23 cellular contexts compared by ENCODE assay signal in the genomic region with DNA sequence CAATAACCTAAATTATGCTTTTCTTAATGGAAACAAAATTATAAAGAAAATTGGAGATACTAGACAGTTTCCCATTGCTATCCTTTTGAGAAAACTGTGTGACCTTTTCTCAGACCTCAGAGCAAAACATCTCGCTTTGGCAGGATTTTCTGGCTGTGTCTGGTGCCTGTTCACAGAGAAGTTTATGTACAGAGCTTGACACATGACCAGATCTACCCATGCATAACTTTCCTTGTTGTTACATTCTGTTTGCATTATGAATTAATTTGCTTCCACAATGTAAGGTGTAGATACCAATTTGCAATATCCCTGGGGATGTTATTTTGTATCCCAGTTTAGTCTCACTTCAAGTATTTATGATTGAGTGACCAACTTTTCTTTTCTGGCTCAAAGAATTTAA.
DNase-seq lines count a peak whose midpoint lies in the region; ATAC-seq, FAIRE-seq and TF ChIP-seq lines count a peak whose summit lies in the region.
"Had no signal": no experiment of that assay in that cellular context is flagged by ENCODE, and none has a peak within 500 bp of the region (broad histone marks: within the 10 kb centered on the region; RNA-seq: fewer than 3 reads in every experiment).

No MANE protein-coding gene starts in this region.

- TF ChIP-seq CTCF in liver (IDR thresholded peaks at IDR 0.05; ENCODE audit: low read depth, low read length, missing input control) (no peak), HepG2 (CRISPR knock-in tag; IDR thresholded peaks at IDR 0.05) (no peak), kidney (IDR thresholded peaks at IDR 0.05; ENCODE audit: borderline replicate concordance, extremely low read depth, insufficient read depth) (no peak), mesothelial cell of epicardium (IDR thresholded peaks at IDR 0.05; ENCODE audit: unreplicated experiment) (no peak)

- H2AFZ ChIP-seq in HepG2 (ENCODE audit: low read length): no peak overlapping the region

- no peak for TF ChIP-seq POLR2A in HepG2 (IDR thresholded peaks at IDR 0.05; ENCODE audit: insufficient read depth in 1 of 2, low read depth in 2 of 2, low read length in 2 of 2)

- in situ Hi-C loops in HepG2 (cut with HindIII; ENCODE audit: extremely low pct_ligation_motif_present, low pct_unique_long_range_greater_than_20kb): no loop called here

- H3K27me3 Mint-ChIP-seq in activated T-helper 2 cell treated with anti-CD3 and anti-CD28 coated beads, Interferon-gamma antibody, Interleukin-2, Interleukin-4, amounts not matched to agents 10 μg/mL and 5 μg/mL and 100 μg/mL, durations not matched to agents 14 hours and 24 hours and 36 hours (ENCODE audit: low read depth): no peaks in the 10 kb centered on the region
- H3K27me3 Mint-ChIP-seq in mesothelial cell of epicardium (ENCODE audit: low read depth): no peaks in the 10 kb centered on the region
- H3K27me3 Mint-ChIP-seq: CD4-positive, alpha-beta memory T cell had no signal

- H4K20me1 ChIP-seq in HepG2 (ENCODE audit: insufficient read depth, low read length): no peaks in the 10 kb centered on the region
- H4K20me1 ChIP-seq: BLaER1 had no signal

- H3K27me3 ChIP-seq in liver (ENCODE audit: control insufficient read depth in 4 of 4, insufficient read depth in 4 of 4, low read length in 3 of 4) (no peaks in the 10 kb centered on the region), HepG2 (ENCODE audit: control insufficient read depth in 1 of 2, insufficient read depth in 2 of 2, low read length in 2 of 2) (no peaks in the 10 kb centered on the region), rectal smooth muscle tissue (ENCODE audit: control insufficient read depth, insufficient read depth, low read length) (no peaks in the 10 kb centered on the region)
- H3K27me3 ChIP-seq: BLaER1 had no signal

- TF ChIP-seq EP300 in HepG2 (IDR thresholded peaks at IDR 0.05; ENCODE audit: low read depth in 2 of 2, low read length in 2 of 2) (no peak), HepG2 (CRISPR knock-in tag; IDR thresholded peaks at IDR 0.05; ENCODE audit: borderline replicate concordance) (no peak)

- FAIRE-seq in HepG2 (lab: Jason Lieb, UNC): no peak
- peak; percentile 29 for FAIRE-seq in kidney (lab: Jason Lieb, UNC)
- FAIRE-seq: GM12892, GM18507, HTR-8/SVneo had no signal

- H3K9me3 ChIP-seq in liver (ENCODE audit: control insufficient read depth in 4 of 4, low read length in 3 of 4): no peaks in the 10 kb centered on the region
- no peaks in the 10 kb centered on the region for H3K9me3 ChIP-seq in HepG2 (ENCODE audit: low read length)
- H3K9me3 ChIP-seq in kidney (ENCODE audit: control insufficient read depth in 1 of 2, low read length in 2 of 2): no peaks in the 10 kb centered on the region
- H3K9me3 ChIP-seq: BLaER1 had no signal

- H3K4me1 ChIP-seq in liver (ENCODE audit: control insufficient read depth in 4 of 4, insufficient read depth in 4 of 4, low read length in 3 of 4): no peaks in the 10 kb centered on the region
- H3K4me1 ChIP-seq in HepG2 (ENCODE audit: insufficient read depth, low read length): no peaks in the 10 kb centered on the region
- H3K4me1 ChIP-seq in kidney (ENCODE audit: control insufficient read depth in 1 of 2, insufficient read depth in 1 of 2, low read depth in 1 of 2, low read length in 2 of 2): peaks cover 0 to 2% of the 10 kb centered on the region in 2 donors
- peaks cover 13% of the 10 kb centered on the region for H3K4me1 ChIP-seq in rectal smooth muscle tissue (ENCODE audit: control insufficient read depth, insufficient read depth, low read length)
- H3K4me1 ChIP-seq: BLaER1 had no signal

- H3K27ac Mint-ChIP-seq in activated T-helper 2 cell treated with anti-CD3 and anti-CD28 coated beads, Interferon-gamma antibody, Interleukin-2, Interleukin-4, amounts not matched to agents 10 μg/mL and 5 μg/mL and 100 μg/mL, durations not matched to agents 14 hours and 24 hours and 36 hours: no peak overlapping the region
- H3K27ac Mint-ChIP-seq in mesothelial cell of epicardium: no peak overlapping the region
- H3K27ac Mint-ChIP-seq: CD14-positive monocyte; CD4-positive, alpha-beta memory T cell; HFFc6 had no signal

- no peak for DNase-seq in HepG2 (ENCODE audit: low spot score)
- no peak for DNase-seq in kidney
- DNase-seq in activated T-helper 2 cell treated with anti-CD3 and anti-CD28 coated beads, Interferon-gamma antibody, Interleukin-2, Interleukin-4, amounts not matched to agents 10 μg/mL and 5 μg/mL and 100 μg/mL, durations not matched to agents 14 hours and 24 hours and 36 hours (ENCODE audit: low spot score): no peak
- no peak for DNase-seq in mesothelial cell of epicardium (ENCODE audit: low spot score in 2 of 2, unreplicated experiment in 2 of 2)
- DNase-seq in GM19240 (ENCODE audit: insufficient read length, low spot score): no peak
- DNase-seq: Calu3; CD4-positive, alpha-beta memory T cell; DMS 273 treated with DMSO at 0.1 percent for 48 hours; DMS79; GDM1; GOT3; H7; HFFc6 had no signal

- H3K36me3 Mint-ChIP-seq in activated T-helper 2 cell treated with anti-CD3 and anti-CD28 coated beads, Interferon-gamma antibody, Interleukin-2, Interleukin-4, amounts not matched to agents 10 μg/mL and 5 μg/mL and 100 μg/mL, durations not matched to agents 14 hours and 24 hours and 36 hours (ENCODE audit: low read depth): no peaks in the 10 kb centered on the region
- H3K36me3 Mint-ChIP-seq in mesothelial cell of epicardium: no peaks in the 10 kb centered on the region
- H3K36me3 Mint-ChIP-seq: CD14-positive monocyte; CD4-positive, alpha-beta memory T cell had no signal

- intact Hi-C loops in HepG2 (cut with micrococcal nuclease; ENCODE audit: unreplicated experiment): no loop called here
- intact Hi-C loops in kidney (cut with DNase I): no loop called here
- intact Hi-C loops in activated T-helper 2 cell treated with anti-CD3 and anti-CD28 coated beads, Interferon-gamma antibody, Interleukin-2, Interleukin-4, amounts not matched to agents 10 μg/mL and 5 μg/mL and 100 μg/mL, durations not matched to agents 14 hours and 24 hours and 36 hours (cut with micrococcal nuclease): no loop called here

- H3K4me1 Mint-ChIP-seq in activated T-helper 2 cell treated with anti-CD3 and anti-CD28 coated beads, Interferon-gamma antibody, Interleukin-2, Interleukin-4, amounts not matched to agents 10 μg/mL and 5 μg/mL and 100 μg/mL, durations not matched to agents 14 hours and 24 hours and 36 hours (ENCODE audit: low read depth): no peaks in the 10 kb centered on the region
- no peaks in the 10 kb centered on the region for H3K4me1 Mint-ChIP-seq in mesothelial cell of epicardium
- H3K4me1 Mint-ChIP-seq: CD14-positive monocyte; CD4-positive, alpha-beta memory T cell had no signal

- H3K36me3 ChIP-seq in liver (ENCODE audit: control insufficient read depth in 4 of 4, insufficient read depth in 3 of 4, low read depth in 1 of 4, low read length in 3 of 4) (no peaks in the 10 kb centered on the region), HepG2 (replicated peaks in 1 of 2; ENCODE audit: control insufficient read depth in 1 of 2, insufficient read depth in 2 of 2, low read length in 2 of 2) (no peaks in the 10 kb centered on the region), kidney (ENCODE audit: control insufficient read depth in 1 of 2, insufficient read depth in 2 of 2, low read length in 2 of 2) (no peaks in the 10 kb centered on the region), rectal smooth muscle tissue (ENCODE audit: control insufficient read depth, insufficient read depth, low read length) (no peaks in the 10 kb centered on the region)
- H3K36me3 ChIP-seq: BLaER1 had no signal

- TF ChIP-seq RAD21 in liver (IDR thresholded peaks at IDR 0.05) (no peak), HepG2 (CRISPR knock-in tag; IDR thresholded peaks at IDR 0.05) (no peak)

- H3K9ac ChIP-seq in liver (ENCODE audit: low read depth in 1 of 2, low read length in 2 of 2) (no peak overlapping the region), HepG2 (ENCODE audit: insufficient read depth, low read depth, low read length) (no peak overlapping the region), kidney (ENCODE audit: low read length in 2 of 2) (no peak overlapping the region), rectal smooth muscle tissue (ENCODE audit: low read length) (no peak overlapping the region)
- H3K9ac ChIP-seq: BLaER1, KMS-11 had no signal

- no TSS peak for BruUV-seq in HepG2 (replicated peaks; lab: Mats Ljungman, UMichigan)

- no peak overlapping the region for H3K4me3 Mint-ChIP-seq in activated T-helper 2 cell treated with anti-CD3 and anti-CD28 coated beads, Interferon-gamma antibody, Interleukin-2, Interleukin-4, amounts not matched to agents 10 μg/mL and 5 μg/mL and 100 μg/mL, durations not matched to agents 14 hours and 24 hours and 36 hours (ENCODE audit: low read depth)
- H3K4me3 Mint-ChIP-seq in mesothelial cell of epicardium: no peak overlapping the region
- H3K4me3 Mint-ChIP-seq: CD14-positive monocyte; CD4-positive, alpha-beta memory T cell; HFFc6 had no signal

- ATAC-seq in HepG2: no peak
- ATAC-seq: HCT116 had no signal

- CTCF ChIA-PET in HepG2 (lab: Yijun Ruan, JAX; ENCODE audit: low intra/inter-chr PET ratio, low total read pairs): no interaction called here

- H3K27ac ChIP-seq in liver (ENCODE audit: low read depth in 1 of 2, low read length in 2 of 2): no peak overlapping the region
- H3K27ac ChIP-seq in HepG2 (ENCODE audit: extremely low read length, insufficient read depth, low read length): no peak overlapping the region
- no peak overlapping the region for H3K27ac ChIP-seq in kidney (ENCODE audit: low read depth in 2 of 2, low read length in 2 of 2)
- peak overlapping the region; percentile 22 for H3K27ac ChIP-seq in rectal smooth muscle tissue (ENCODE audit: low read depth, low read length)
- H3K27ac ChIP-seq: 22Rv1, BLaER1, KMS-11 had no signal

- 57% methylated on average over 1 of the region's 1 CpG for WGBS in liver
- WGBS in HepG2 (ENCODE audit: low lambda C conversion rate): 0% methylated on average over 1 of the region's 1 CpG

- POLR2A ChIA-PET in HepG2 (lab: Yijun Ruan, JAX): no interaction called here

- no peaks in the 10 kb centered on the region for H3K79me2 ChIP-seq in HepG2 (ENCODE audit: insufficient read depth, low read length)

- no peak overlapping the region for H3K4me2 ChIP-seq in HepG2 (ENCODE audit: low read depth, low read length)
- H3K4me2 ChIP-seq: BLaER1, KMS-11 had no signal

- peaks cover 12% of the 10 kb centered on the region for H3K9me3 Mint-ChIP-seq in activated T-helper 2 cell treated with anti-CD3 and anti-CD28 coated beads, Interferon-gamma antibody, Interleukin-2, Interleukin-4, amounts not matched to agents 10 μg/mL and 5 μg/mL and 100 μg/mL, durations not matched to agents 14 hours and 24 hours and 36 hours
- H3K9me3 Mint-ChIP-seq in mesothelial cell of epicardium: no peaks in the 10 kb centered on the region
- H3K9me3 Mint-ChIP-seq: HFFc6 had no signal

- H3K4me3 ChIP-seq in liver (ENCODE audit: low read depth in 1 of 3, low read length in 3 of 3): no peak overlapping the region
- H3K4me3 ChIP-seq in HepG2 (replicated peaks in 1 of 3; ENCODE audit: insufficient read depth in 1 of 3, low read depth in 2 of 3, low read length in 3 of 3): no peak overlapping the region
- no peak overlapping the region for H3K4me3 ChIP-seq in kidney (ENCODE audit: low read length in 2 of 2)
- H3K4me3 ChIP-seq in rectal smooth muscle tissue (ENCODE audit: low read length): no peak overlapping the region
- H3K4me3 ChIP-seq: BLaER1 had no signal

TF ChIP-seq in liver, 16 proteins besides CTCF, POLR2A, EP300 and RAD21 (continues in another document):
- TF ChIP-seq NR2F2 (IDR thresholded peaks at IDR 0.05): peak; percentile 6

TF ChIP-seq in HepG2, 621 proteins besides CTCF, POLR2A, EP300 and RAD21 (continues in another document):
- TF ChIP-seq ZNF678 (CRISPR knock-in tag; IDR thresholded peaks at IDR 0.05): no peak
